ENCODE assay signal across 9 cellular contexts in genomic region chr17:70405492-70406220, GRCh38.
DNase-seq lines count a peak whose midpoint lies in the region; ATAC-seq and TF ChIP-seq lines count a peak whose summit lies in the region.
"Had no signal": no experiment of that assay in that cellular context is flagged by ENCODE, and none has a peak within 500 bp of the region (broad histone marks: within the 10 kb centered on the region; RNA-seq: fewer than 3 reads in every experiment).

No MANE protein-coding gene starts in this region.

- no peaks in the 10 kb centered on the region for H3K27me3 ChIP-seq in GM23248 (replicated peaks; ENCODE audit: insufficient read depth)
- H3K27me3 ChIP-seq: adrenal gland had no signal

- peak overlapping the region; percentile 8; the same call in 1 of the 2 replicates for H3K4me3 ChIP-seq in GM23248
- H3K4me3 ChIP-seq in fibroblast of the aortic adventitia (ENCODE audit: low read depth, low read length) = no peak overlapping the region
- H3K4me3 ChIP-seq: adrenal gland had no signal

- no peak for ATAC-seq in GM18873 (IDR thresholded peaks at IDR 0.05; ENCODE audit: low FRiP score, unreplicated experiment)

- H3K4me2 ChIP-seq in GM23248 (ENCODE audit: unreplicated experiment) = peak overlapping the region; percentile 63

- H3K4me1 ChIP-seq in GM23248 (ENCODE audit: insufficient read depth) = peaks cover 16% of the 10 kb centered on the region

- TF ChIP-seq CTCF in fibroblast of the aortic adventitia (IDR thresholded peaks at IDR 0.05; ENCODE audit: insufficient read depth, low read length) = no peak

- no peaks in the 10 kb centered on the region for H3K9me3 ChIP-seq in GM23248 (ENCODE audit: low read depth)
- H3K9me3 ChIP-seq: adrenal gland had no signal

- DNase-seq in AG08395 (ENCODE audit: low spot score) (peak; percentile 85), GM23248 (peak; percentile 93), NCI-H460 (ENCODE audit: extremely low read depth, low read depth) (peak; percentile 27), fibroblast of the aortic adventitia (ENCODE audit: low read depth) (peak; percentile 87), cerebellar cortex (ENCODE audit: low spot score) (no peak), NCI-H2107 (lab: John Stamatoyannopoulos, UW) (no peak), NCI-H510A (lab: John Stamatoyannopoulos, UW) (no peak)

- no peaks in the 10 kb centered on the region for H3K9me2 ChIP-seq in GM23248 (ENCODE audit: insufficient read depth)

- no peak overlapping the region for H2AFZ ChIP-seq in GM23248

- H3K27ac ChIP-seq in GM23248 = peak overlapping the region; percentile 46

- H3F3A ChIP-seq in GM23248 (ENCODE audit: insufficient read depth) = peaks cover 22% of the 10 kb centered on the region

- H3K79me2 ChIP-seq in GM23248 (ENCODE audit: insufficient read depth) = no peaks in the 10 kb centered on the region

- H4K20me1 ChIP-seq in GM23248 (ENCODE audit: insufficient read depth) = no peaks in the 10 kb centered on the region

- no peaks in the 10 kb centered on the region for H3K36me3 ChIP-seq in GM23248 (ENCODE audit: low read depth)
- H3K36me3 ChIP-seq: adrenal gland had no signal

- H3K9ac ChIP-seq in GM23248 = no peak overlapping the region

- 10 to 25% methylated on average over 1 of the region's 1 CpG for WGBS in GM23248 (ENCODE audit: low coverage in 1 of 2, low lambda C conversion rate in 2 of 2, missing lambda C conversion rate in 2 of 2), 2 experiments

- in situ Hi-C loops in GM23248 (cut with MboI) = no loop called here

Comparison
In these comparisons a context has a peak if more than half of its experiments do, and no peak if none do; other contexts are left out.
1. DNase-seq: peak in AG08395 (single experiment), GM23248 (single experiment), NCI-H460 (single experiment) and fibroblast of the aortic adventitia (single experiment); none in cerebellar cortex (single experiment), NCI-H2107 (single experiment) and NCI-H510A (single experiment).